17 cellular contexts compared by ENCODE assay signal in the genomic region with DNA sequence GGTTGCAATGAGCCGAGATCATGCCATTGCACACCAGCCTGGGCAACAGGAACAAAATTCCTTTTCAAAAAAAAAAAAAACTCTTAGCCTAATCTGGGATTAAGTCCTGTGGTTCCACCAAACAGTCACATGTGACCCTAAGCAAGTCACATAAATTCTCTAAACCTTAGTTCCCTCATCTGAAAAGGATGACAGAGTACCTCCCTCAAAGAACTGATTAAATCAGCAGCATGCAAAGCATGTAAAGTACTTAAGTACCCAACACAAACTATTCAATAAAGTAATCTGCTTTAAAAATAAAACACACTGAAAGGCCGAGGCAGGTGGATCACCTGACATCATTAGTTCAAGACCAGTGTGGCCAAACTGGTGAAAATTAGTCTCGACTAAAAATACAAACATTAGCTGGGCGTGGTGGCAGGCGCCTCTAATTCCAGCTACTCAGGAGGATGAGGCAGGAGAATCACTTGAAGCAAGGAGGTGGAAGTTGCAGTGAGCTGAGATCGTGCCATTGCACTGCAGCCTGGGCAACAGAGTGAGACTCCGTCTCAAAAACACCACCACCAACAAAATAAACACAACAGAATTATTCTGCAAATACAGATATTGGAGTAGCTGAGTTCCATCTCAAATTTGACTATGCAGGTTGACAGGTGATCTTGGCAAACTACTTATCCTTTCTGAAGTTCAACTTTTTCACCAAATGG. TPM values are rescaled to one million over a fixed set of nuclear protein-coding genes. Genes with fewer than 3 reads are reported as not detected.
DNase-seq lines count a peak whose midpoint lies in the region; ATAC-seq and FAIRE-seq lines count a peak whose summit lies in the region.
"Had no signal": no experiment of that assay in that cellular context is flagged by ENCODE, and none has a peak within 500 bp of the region (broad histone marks: within the 10 kb centered on the region; RNA-seq: fewer than 3 reads in every experiment).

No MANE protein-coding gene starts in this region.

- no peak for FAIRE-seq in urothelium cell line (lab: Jason Lieb, UNC)
- FAIRE-seq: keratinocyte had no signal

- H3K36me3 Mint-ChIP-seq in CD4-positive, alpha-beta memory T cell, result peaks cover 7 to 18% of the 10 kb centered on the region in 2 donors
- H3K36me3 Mint-ChIP-seq in dendritic cell treated with granulocyte-macrophage colony-stimulating factor and Interleukin-4, amounts not matched to agents 40 ng/mL and 50 ng/mL, for 4 days (ENCODE audit: low read depth), result peaks cover 33% of the 10 kb centered on the region
- H3K36me3 Mint-ChIP-seq in activated T-helper 17 cell treated with anti-CD3 and anti-CD28 coated beads, Interleukin-2, amount 50 U/mL, for 72 hours (ENCODE audit: low read depth), result peaks cover 30% of the 10 kb centered on the region

- peak overlapping the region in 4 of 7 donors; percentile 19 to 59 (median 28) for H3K27ac Mint-ChIP-seq in CD4-positive, alpha-beta memory T cell
- H3K27ac Mint-ChIP-seq in dendritic cell treated with granulocyte-macrophage colony-stimulating factor and Interleukin-4, amounts not matched to agents 40 ng/mL and 50 ng/mL, for 4 days, result peak overlapping the region; percentile 48
- H3K27ac Mint-ChIP-seq in activated T-helper 17 cell treated with anti-CD3 and anti-CD28 coated beads, Interleukin-2, amount 50 U/mL, for 72 hours, result no peak overlapping the region

- no peaks in the 10 kb centered on the region for H3K27me3 ChIP-seq in CD4-positive, alpha-beta memory T cell (ENCODE audit: insufficient read depth, low read length)
- H3K27me3 ChIP-seq: ascending aorta had no signal

- H3K4me3 ChIP-seq in CD4-positive, alpha-beta memory T cell (ENCODE audit: low read length in 2 of 2), result no peak overlapping the region
- H3K4me3 ChIP-seq: ascending aorta had no signal

- peak overlapping the region in 3 of 8 donors; percentile 12 to 69 (median 17) for H3K4me3 Mint-ChIP-seq in CD4-positive, alpha-beta memory T cell
- H3K4me3 Mint-ChIP-seq in dendritic cell treated with granulocyte-macrophage colony-stimulating factor and Interleukin-4, amounts not matched to agents 40 ng/mL and 50 ng/mL, for 4 days, result no peak overlapping the region
- no peak overlapping the region for H3K4me3 Mint-ChIP-seq in activated T-helper 17 cell treated with anti-CD3 and anti-CD28 coated beads, Interleukin-2, amount 50 U/mL, for 72 hours

- CTCF ChIA-PET in CD4-positive, alpha-beta memory T cell (lab: Charles Lee; ENCODE audit: partially characterized antibody), result no interaction called here

- intact Hi-C loops in CD4-positive, alpha-beta memory T cell (cut with micrococcal nuclease), result no loop called here
- intact Hi-C loops in dendritic cell treated with granulocyte-macrophage colony-stimulating factor and Interleukin-4, amounts not matched to agents 40 ng/mL and 50 ng/mL, for 4 days (cut with micrococcal nuclease), result no loop called here

- H3K36me3 ChIP-seq in CD4-positive, alpha-beta memory T cell (ENCODE audit: insufficient read depth, low read length), result no peaks in the 10 kb centered on the region

- H3K4me1 Mint-ChIP-seq in CD4-positive, alpha-beta memory T cell, result peaks cover 31 to 84% (median 55%) of the 10 kb centered on the region in 4 donors
- peaks cover 19% of the 10 kb centered on the region for H3K4me1 Mint-ChIP-seq in dendritic cell treated with granulocyte-macrophage colony-stimulating factor and Interleukin-4, amounts not matched to agents 40 ng/mL and 50 ng/mL, for 4 days (ENCODE audit: low read depth)
- H3K4me1 Mint-ChIP-seq in activated T-helper 17 cell treated with anti-CD3 and anti-CD28 coated beads, Interleukin-2, amount 50 U/mL, for 72 hours, result peaks cover 13% of the 10 kb centered on the region

- ATAC-seq in GM19351 (IDR thresholded peaks at IDR 0.05; ENCODE audit: unreplicated experiment) (peak; percentile 16), HG03460 (IDR thresholded peaks at IDR 0.05; ENCODE audit: unreplicated experiment) (peak; percentile 21)
- ATAC-seq in activated T-helper 17 cell treated with anti-CD3 and anti-CD28 coated beads, Interleukin-2, amount 50 U/mL, for 72 hours (replicated peaks), result no peak

- no peaks in the 10 kb centered on the region for H3K27me3 Mint-ChIP-seq in CD4-positive, alpha-beta memory T cell
- H3K27me3 Mint-ChIP-seq in dendritic cell treated with granulocyte-macrophage colony-stimulating factor and Interleukin-4, amounts not matched to agents 40 ng/mL and 50 ng/mL, for 4 days, result no peaks in the 10 kb centered on the region
- H3K27me3 Mint-ChIP-seq in activated T-helper 17 cell treated with anti-CD3 and anti-CD28 coated beads, Interleukin-2, amount 50 U/mL, for 72 hours, result no peaks in the 10 kb centered on the region

- no peak overlapping the region for H3K27ac ChIP-seq in CD4-positive, alpha-beta memory T cell (ENCODE audit: low read depth, low read length)
- H3K27ac ChIP-seq: ascending aorta had no signal

- H3K9me3 Mint-ChIP-seq in CD4-positive, alpha-beta memory T cell, result no peaks in the 10 kb centered on the region
- H3K9me3 Mint-ChIP-seq in dendritic cell treated with granulocyte-macrophage colony-stimulating factor and Interleukin-4, amounts not matched to agents 40 ng/mL and 50 ng/mL, for 4 days, result no peaks in the 10 kb centered on the region
- no peaks in the 10 kb centered on the region for H3K9me3 Mint-ChIP-seq in activated T-helper 17 cell treated with anti-CD3 and anti-CD28 coated beads, Interleukin-2, amount 50 U/mL, for 72 hours

- POLR2A ChIA-PET in CD4-positive, alpha-beta memory T cell (lab: Charles Lee; ENCODE audit: partially characterized antibody), result interaction anchor here (0.7 kb wide), 1 partner anchor 35 kb away, joined by 4 read pairs; no protein-coding TSS in a partner anchor

- no peaks in the 10 kb centered on the region for H3K9me3 ChIP-seq in CD4-positive, alpha-beta memory T cell (ENCODE audit: control insufficient read depth in 1 of 2, low read length in 2 of 2)
- H3K9me3 ChIP-seq: ascending aorta had no signal

- no peak for DNase-seq in CD4-positive, alpha-beta memory T cell
- DNase-seq in H4 (ENCODE audit: low spot score) (no peak), pons (ENCODE audit: low spot score) (no peak), urothelium cell line (ENCODE audit: low spot score) (no peak)
- DNase-seq: activated T-cell treated with anti-CD3 and anti-CD28 coated beads, Interleukin-2, amount 50 U/mL, for 1 hour; effector CD8-positive, alpha-beta T cell; foreskin melanocyte; GF-D8; NCI-H187 treated with DMSO at 0.1 percent for 48 hours; NK-92 treated with Interleukin-12 subunit alpha and Interleukin-12 subunit beta, amount 100 ng/mL, for 24 hours; SIG-M5 had no signal

- H3K4me1 ChIP-seq in CD4-positive, alpha-beta memory T cell (ENCODE audit: insufficient read depth, low read length), result peaks cover 86% of the 10 kb centered on the region

RNA-seq across cellular contexts. Expression of gene USP34, which starts 7.0 kb away (rescaled TPM):
- total RNA-seq in CD4-positive, alpha-beta memory T cell, result 100 to 1,000 TPM; 163 to 164 TPM
- 10 to 100 TPM in 1 of 2 donors, 1 to 10 TPM in 1; 7.9 to 26.7 TPM for polyA plus RNA-seq in CD4-positive, alpha-beta memory T cell
- total RNA-seq in H4 (2014; rRNA removed; shearing (Covaris generic)), result 33.1 and 46.9 TPM in 2 replicates
- 100 to 1,000 TPM in 1 of 2 donors, 10 to 100 TPM in 1; 98.5 to 121 TPM for total RNA-seq in activated T-helper 17 cell treated with anti-CD3 and anti-CD28 coated beads, Interleukin-2, amount 50 U/mL, for 72 hours
